Comparison of ENCODE assay signal across 14 cellular contexts in the genomic region with DNA sequence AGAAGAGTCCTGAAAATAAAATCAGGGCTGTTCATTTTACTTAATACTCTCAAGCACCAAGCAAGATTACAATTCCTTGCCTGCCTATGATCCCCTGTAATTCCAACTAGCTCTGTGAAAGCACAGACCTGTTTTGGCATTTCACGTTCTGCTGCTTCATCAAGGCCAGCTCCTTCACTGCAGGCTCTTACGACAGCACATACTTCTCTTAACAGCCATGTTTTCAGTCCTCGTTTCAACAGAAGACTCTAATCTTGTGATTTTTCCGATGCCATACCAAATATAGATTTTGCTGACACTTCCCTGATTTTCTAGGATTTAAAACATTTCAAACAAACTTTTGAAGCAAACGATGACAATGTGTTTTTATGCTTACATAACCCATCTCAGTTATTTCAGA.
DNase-seq lines count a peak whose midpoint lies in the region; ATAC-seq and TF ChIP-seq lines count a peak whose summit lies in the region.
"Had no signal": no experiment of that assay in that cellular context is flagged by ENCODE, and none has a peak within 500 bp of the region (broad histone marks: within the 10 kb centered on the region; RNA-seq: fewer than 3 reads in every experiment).

No MANE protein-coding gene starts in this region.

- no peaks in the 10 kb centered on the region for H3K9me3 ChIP-seq in GM23248 (ENCODE audit: low read depth)
- no peaks in the 10 kb centered on the region for H3K9me3 ChIP-seq in trophoblast cell (ENCODE audit: insufficient read depth, low read depth, low read length)

- no peaks in the 10 kb centered on the region for H3K4me1 Mint-ChIP-seq in T-helper 2 cell treated with Interferon-gamma antibody and Interleukin-4, amounts not matched to agents 5 μg/mL and 100 μg/mL, for 36 hours (ENCODE audit: low read depth)
- H3K4me1 Mint-ChIP-seq: activated naive CD4-positive, alpha-beta T cell treated with anti-CD3 and anti-CD28 coated beads, Interleukin-2, amount 50 U/mL, for 24 hours had no signal

- no peak overlapping the region for H3K23ac ChIP-seq in trophoblast cell (ENCODE audit: low read length)

- H3K36me3 ChIP-seq in GM23248 (ENCODE audit: low read depth) (no peaks in the 10 kb centered on the region), trophoblast cell (ENCODE audit: control insufficient read depth in 1 of 2, insufficient read depth in 2 of 2, low read length in 2 of 2) (no peaks in the 10 kb centered on the region)

- peak; percentile 29 for DNase-seq in GM23248
- peak; percentile 54 to 86 for DNase-seq in cardiac fibroblast (ENCODE audit: low read depth in 2 of 2)
- peak; percentile 20 for DNase-seq in iPS-NIHi7 (ENCODE audit: extremely low spot score)
- DNase-seq in trophoblast cell: peak; percentile 39 to 76
- no peak for DNase-seq in islet precursor cell
- DNase-seq in T-helper 2 cell treated with Interferon-gamma antibody and Interleukin-4, amounts not matched to agents 5 μg/mL and 100 μg/mL, for 36 hours (ENCODE audit: low spot score): no peak
- DNase-seq in SK-N-DZ (ENCODE audit: low spot score): no peak
- DNase-seq: activated CD8-positive, alpha-beta T cell treated with anti-CD3 and anti-CD28 coated beads, Interleukin-2, amount 10 ng/mL, durations not matched to agents 7 days and 5 days; EL; NCI-H146; small intestine had no signal

- H2AK5ac ChIP-seq in trophoblast cell (ENCODE audit: low read length): no peak overlapping the region

- H3K4me2 ChIP-seq in GM23248 (ENCODE audit: unreplicated experiment): no peak overlapping the region
- no peak overlapping the region for H3K4me2 ChIP-seq in trophoblast cell (ENCODE audit: low read length)

- 28 to 33% methylated on average over 5 of the region's 5 CpGs for WGBS in GM23248 (ENCODE audit: low coverage in 1 of 2, low lambda C conversion rate in 2 of 2, missing lambda C conversion rate in 2 of 2), 2 experiments
- no CpG with 5 or more reads among the region's 5 CpGs for WGBS in trophoblast cell (ENCODE audit: extremely low coverage, insufficient coverage, insufficient read length)

- H3K27ac Mint-ChIP-seq in T-helper 2 cell treated with Interferon-gamma antibody and Interleukin-4, amounts not matched to agents 5 μg/mL and 100 μg/mL, for 36 hours: no peak overlapping the region
- H3K27ac Mint-ChIP-seq: activated CD8-positive, alpha-beta T cell treated with anti-CD3 and anti-CD28 coated beads, Interleukin-2, amount 10 ng/mL, durations not matched to agents 7 days and 5 days; activated naive CD4-positive, alpha-beta T cell treated with anti-CD3 and anti-CD28 coated beads, Interleukin-2, amount 50 U/mL, for 24 hours; T-helper 1 cell treated with Interleukin-12 subunit alpha and Interleukin-12 subunit beta and Interleukin-4 antibody, amounts not matched to agents 30 μg/mL and 1 μg/mL, for 36 hours had no signal

- H3K9ac ChIP-seq in GM23248 (no peak overlapping the region), trophoblast cell (ENCODE audit: low read length) (no peak overlapping the region)

- no peaks in the 10 kb centered on the region for H3K36me3 Mint-ChIP-seq in T-helper 2 cell treated with Interferon-gamma antibody and Interleukin-4, amounts not matched to agents 5 μg/mL and 100 μg/mL, for 36 hours (ENCODE audit: low read depth)
- H3K36me3 Mint-ChIP-seq: activated naive CD4-positive, alpha-beta T cell treated with anti-CD3 and anti-CD28 coated beads, Interleukin-2, amount 50 U/mL, for 24 hours had no signal

- H2BK12ac ChIP-seq in trophoblast cell (ENCODE audit: low read length): no peak overlapping the region

- H3K14ac ChIP-seq in trophoblast cell (ENCODE audit: low read length): no peak overlapping the region

- peaks cover 3% of the 10 kb centered on the region for H3K27me3 Mint-ChIP-seq in T-helper 2 cell treated with Interferon-gamma antibody and Interleukin-4, amounts not matched to agents 5 μg/mL and 100 μg/mL, for 36 hours (ENCODE audit: low read depth)
- H3K27me3 Mint-ChIP-seq: activated naive CD4-positive, alpha-beta T cell treated with anti-CD3 and anti-CD28 coated beads, Interleukin-2, amount 50 U/mL, for 24 hours had no signal

- H3K4me3 Mint-ChIP-seq in T-helper 2 cell treated with Interferon-gamma antibody and Interleukin-4, amounts not matched to agents 5 μg/mL and 100 μg/mL, for 36 hours: no peak overlapping the region
- H3K4me3 Mint-ChIP-seq: activated CD8-positive, alpha-beta T cell treated with anti-CD3 and anti-CD28 coated beads, Interleukin-2, amount 10 ng/mL, durations not matched to agents 7 days and 5 days; activated naive CD4-positive, alpha-beta T cell treated with anti-CD3 and anti-CD28 coated beads, Interleukin-2, amount 50 U/mL, for 24 hours; T-helper 1 cell treated with Interleukin-12 subunit alpha and Interleukin-12 subunit beta and Interleukin-4 antibody, amounts not matched to agents 30 μg/mL and 1 μg/mL, for 36 hours had no signal

- no peaks in the 10 kb centered on the region for H3F3A ChIP-seq in GM23248 (ENCODE audit: insufficient read depth)

- no peak overlapping the region for H2BK120ac ChIP-seq in trophoblast cell (ENCODE audit: insufficient read depth, low read length, poor library complexity)

- H3K4me3 ChIP-seq in GM23248 (no peak overlapping the region), cardiac fibroblast (replicated peaks in 1 of 2; ENCODE audit: low read depth in 2 of 2, low read length in 2 of 2) (no peak overlapping the region), trophoblast cell (ENCODE audit: low read depth, low read length) (no peak overlapping the region)

- H2BK5ac ChIP-seq in trophoblast cell (ENCODE audit: low read depth, low read length, poor library complexity): no peak overlapping the region

- H3K18ac ChIP-seq in trophoblast cell (ENCODE audit: low read length): no peak overlapping the region

- peaks cover 15% of the 10 kb centered on the region for H3K4me1 ChIP-seq in GM23248 (ENCODE audit: insufficient read depth)
- peaks cover 0 to 2% of the 10 kb centered on the region in 2 experiments for H3K4me1 ChIP-seq in trophoblast cell (ENCODE audit: control insufficient read depth in 1 of 2, insufficient read depth in 2 of 2, low read length in 2 of 2)

- no peak overlapping the region for H4K8ac ChIP-seq in trophoblast cell (ENCODE audit: low read depth, low read length)

- no peak overlapping the region for H3K27ac ChIP-seq in GM23248
- H3K27ac ChIP-seq in trophoblast cell (ENCODE audit: low read depth, low read length): peak overlapping the region; percentile 53

- TF ChIP-seq CTCF in cardiac fibroblast (IDR thresholded peaks at IDR 0.05; ENCODE audit: low read depth, low read length): no peak

- no peaks in the 10 kb centered on the region for H3K9me3 Mint-ChIP-seq in T-helper 2 cell treated with Interferon-gamma antibody and Interleukin-4, amounts not matched to agents 5 μg/mL and 100 μg/mL, for 36 hours
- H3K9me3 Mint-ChIP-seq: activated naive CD4-positive, alpha-beta T cell treated with anti-CD3 and anti-CD28 coated beads, Interleukin-2, amount 50 U/mL, for 24 hours; T-helper 1 cell treated with Interleukin-12 subunit alpha and Interleukin-12 subunit beta and Interleukin-4 antibody, amounts not matched to agents 30 μg/mL and 1 μg/mL, for 36 hours had no signal

- ATAC-seq in GM19452 (IDR thresholded peaks at IDR 0.05; ENCODE audit: unreplicated experiment): no peak
- ATAC-seq: activated CD8-positive, alpha-beta T cell treated with anti-CD3 and anti-CD28 coated beads, Interleukin-2, amount 10 ng/mL, durations not matched to agents 7 days and 5 days had no signal

- H3K27me3 ChIP-seq in GM23248 (replicated peaks; ENCODE audit: insufficient read depth): no peaks in the 10 kb centered on the region
- H3K27me3 ChIP-seq in trophoblast cell (ENCODE audit: insufficient read depth, low read length): no peaks in the 10 kb centered on the region

- no peaks in the 10 kb centered on the region for H3K9me2 ChIP-seq in GM23248 (ENCODE audit: insufficient read depth)

- peaks cover 9% of the 10 kb centered on the region for H3K79me1 ChIP-seq in trophoblast cell (ENCODE audit: low read length)

- H4K12ac ChIP-seq in trophoblast cell (ENCODE audit: low read depth, low read length): no peak overlapping the region

- H2AFZ ChIP-seq in GM23248 (peak overlapping the region; percentile 86), trophoblast cell (ENCODE audit: insufficient read depth, low read length, poor library complexity) (no peak overlapping the region)

- no peak overlapping the region for H4K91ac ChIP-seq in trophoblast cell (ENCODE audit: low read depth, low read length)

- in situ Hi-C loops in GM23248 (cut with MboI): no loop called here

- no peaks in the 10 kb centered on the region for H3K79me2 ChIP-seq in GM23248 (ENCODE audit: insufficient read depth)
- H3K79me2 ChIP-seq in trophoblast cell (ENCODE audit: control insufficient read depth, insufficient read depth, low read length, poor library complexity): no peaks in the 10 kb centered on the region

- no peaks in the 10 kb centered on the region for H4K20me1 ChIP-seq in GM23248 (ENCODE audit: insufficient read depth)

- no peak overlapping the region for H3K4ac ChIP-seq in trophoblast cell (ENCODE audit: low read depth, low read length)

Comparison
In these comparisons a context has a peak if more than half of its experiments do, and no peak if none do; other contexts are left out.
1. DNase-seq: peak in GM23248 (single experiment), cardiac fibroblast (2 of 2), iPS-NIHi7 (single experiment) and trophoblast cell (2 of 2); none in islet precursor cell (single experiment), T-helper 2 cell treated with Interferon-gamma antibody and Interleukin-4, amounts not matched to agents 5 μg/mL and 100 μg/mL, for 36 hours (single experiment) and SK-N-DZ (single experiment).